ENCODE assay signal across 34 cellular contexts in the genomic region with DNA sequence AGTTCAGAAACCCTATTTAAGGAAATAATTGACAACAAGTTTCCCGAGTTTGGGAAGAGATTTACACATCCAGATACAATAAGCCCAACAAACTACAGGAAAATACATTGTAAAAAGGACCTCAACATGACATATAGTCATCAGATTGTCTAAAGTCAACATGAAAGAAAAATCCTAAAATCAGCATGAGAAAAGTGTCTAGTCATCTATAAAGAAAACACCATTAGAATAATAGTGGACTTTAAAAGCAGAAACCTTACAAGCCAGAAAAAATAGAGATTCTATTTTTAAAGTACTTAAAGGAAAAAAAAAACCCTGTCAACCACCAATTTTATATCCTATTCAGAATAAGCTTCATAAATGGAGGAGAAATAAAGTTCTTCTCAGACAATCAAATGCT. TPM values are rescaled to one million over a fixed set of nuclear protein-coding genes. Genes with fewer than 3 reads are reported as not detected.
"Had no signal": no experiment of that assay in that cellular context is flagged by ENCODE, and none has a peak within 500 bp of the region (broad histone marks: within the 10 kb centered on the region; RNA-seq: fewer than 3 reads in every experiment).

No MANE protein-coding gene starts in this region.

- ATAC-seq: effector memory CD8-positive, alpha-beta T cell; esophagus mucosa; gastrocnemius medialis; heart right ventricle; left cardiac atrium; left lung; left ventricle myocardium superior; lower lobe of right lung; mucosa of descending colon had no signal

- FAIRE-seq: endometrium, islet of Langerhans, keratinocyte had no signal

- H3K4me1 ChIP-seq: colonic mucosa, esophagus squamous epithelium, gastrocnemius medialis, heart right ventricle, left lung, lower lobe of right lung had no signal

- H3K36me3 ChIP-seq: colonic mucosa, esophagus squamous epithelium, gastrocnemius medialis, heart right ventricle, left lung, lower lobe of right lung had no signal

- H3K9me3 ChIP-seq: colonic mucosa, esophagus squamous epithelium, gastrocnemius medialis, lower lobe of right lung, mucosa of descending colon had no signal

- H3K4me3 ChIP-seq: colonic mucosa, esophagus squamous epithelium, gastrocnemius medialis, heart right ventricle, left lung, lower lobe of right lung, mucosa of descending colon had no signal

- H3K27me3 ChIP-seq: colonic mucosa, esophagus squamous epithelium, gastrocnemius medialis, heart right ventricle, left lung had no signal

- DNase-seq: colonic mucosa; cortex of kidney; effector CD8-positive, alpha-beta T cell; effector memory CD8-positive, alpha-beta T cell; endodermal cell; erythroblast; esophagus squamous epithelium; foreskin fibroblast; foreskin melanocyte; gastrocnemius medialis; glutamatergic neuron; head of caudate nucleus; heart right ventricle; hippocampal formation; left cardiac atrium; left lung; left ventricle myocardium superior; lower lobe of right lung; mesenchymal stem cell; mucosa of descending colon; naive B cell had no signal

- H3K27ac ChIP-seq: colonic mucosa, epithelial cell of prostate, esophagus squamous epithelium, gastrocnemius medialis, heart right ventricle, left lung, lower lobe of right lung had no signal

RNA-seq across cellular contexts. Expression of a gene that starts 1.4 kb away (rescaled TPM):
- total RNA-seq: colonic mucosa, dermis microvascular lymphatic vessel endothelial cell, endodermal cell, esophagus mucosa, esophagus squamous epithelium, gastrocnemius medialis, glomerular endothelial cell, heart right ventricle, kidney epithelial cell, left cardiac atrium, left lung, left ventricle myocardium superior, lower leg skin, lower lobe of right lung, lung microvascular endothelial cell, mesenteric fat pad, mesothelial cell of epicardium, mucosa of descending colon, myocyte had no signal
- polyA plus RNA-seq: heart right ventricle, keratinocyte had no signal

RNA-seq across cellular contexts. Expression of a gene that starts 12.8 kb away (rescaled TPM):
- total RNA-seq: colonic mucosa, dermis microvascular lymphatic vessel endothelial cell, endodermal cell, esophagus mucosa, esophagus squamous epithelium, gastrocnemius medialis, glomerular endothelial cell, heart right ventricle, kidney epithelial cell, left cardiac atrium, left lung, left ventricle myocardium superior, lower leg skin, lower lobe of right lung, lung microvascular endothelial cell, mesenteric fat pad, mesothelial cell of epicardium, mucosa of descending colon, myocyte had no signal
- polyA plus RNA-seq: heart right ventricle, keratinocyte had no signal

RNA-seq across cellular contexts. Expression of a gene that starts 22.6 kb away (rescaled TPM):
- total RNA-seq: colonic mucosa, dermis microvascular lymphatic vessel endothelial cell, endodermal cell, esophagus mucosa, esophagus squamous epithelium, gastrocnemius medialis, glomerular endothelial cell, heart right ventricle, kidney epithelial cell, left cardiac atrium, left lung, left ventricle myocardium superior, lower leg skin, lower lobe of right lung, lung microvascular endothelial cell, mesenteric fat pad, mesothelial cell of epicardium, mucosa of descending colon, myocyte had no signal
- polyA plus RNA-seq: heart right ventricle, keratinocyte had no signal
